Comparison of ENCODE assay signal across 29 cellular contexts in the genomic region with DNA sequence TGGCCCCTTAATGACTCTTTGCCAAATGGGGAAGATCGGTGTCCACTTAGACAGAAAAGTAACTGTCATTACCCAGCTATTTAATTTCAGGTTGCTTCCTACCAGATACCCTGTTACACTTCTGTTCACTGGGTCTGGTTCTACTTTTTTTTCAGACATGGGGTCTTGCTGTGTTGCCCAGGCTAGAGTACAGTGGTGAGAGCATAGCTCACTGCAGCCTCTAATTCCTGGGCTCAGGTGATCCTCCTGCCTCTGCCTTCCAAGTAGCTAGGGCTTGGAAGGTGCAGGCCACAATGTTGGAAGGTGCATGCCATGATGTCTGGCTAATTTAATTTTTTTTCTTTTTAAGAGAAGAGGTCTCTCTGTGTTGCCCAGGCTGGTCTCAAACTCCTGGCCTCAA.
DNase-seq lines count a peak whose midpoint lies in the region; ATAC-seq, FAIRE-seq and TF ChIP-seq lines count a peak whose summit lies in the region.
"Had no signal": no experiment of that assay in that cellular context is flagged by ENCODE, and none has a peak within 500 bp of the region (broad histone marks: within the 10 kb centered on the region; RNA-seq: fewer than 3 reads in every experiment).

No MANE protein-coding gene starts in this region.

- intact Hi-C loops in Calu3 (cut with micrococcal nuclease; ENCODE audit: unreplicated experiment): loop anchor here (5.0 kb wide), 2 partner anchors 418 to 452 kb away; no protein-coding TSS in a partner anchor

- H3K9me3 ChIP-seq in A549 (no peaks in the 10 kb centered on the region), RWPE2 (ENCODE audit: severe bottlenecking) (no peaks in the 10 kb centered on the region), hepatocyte (ENCODE audit: low read depth) (no peaks in the 10 kb centered on the region)
- H3K9me3 ChIP-seq: SK-N-SH had no signal

- H3K4me1 ChIP-seq in A549 (peaks cover 60% of the 10 kb centered on the region), RWPE2 (ENCODE audit: insufficient read depth, poor library complexity, severe bottlenecking) (peaks cover 37% of the 10 kb centered on the region), hepatocyte (ENCODE audit: insufficient read depth) (peaks cover 14% of the 10 kb centered on the region)

- no peak for FAIRE-seq in A549 (lab: Jason Lieb, UNC)
- FAIRE-seq: A204.1, GM12878, H54 had no signal

- peak overlapping the region; percentile 53 for H3K27ac Mint-ChIP-seq in Calu3 (ENCODE audit: unreplicated experiment)
- H3K27ac Mint-ChIP-seq: CD4-positive, alpha-beta memory T cell had no signal

- no peaks in the 10 kb centered on the region for H3K27me3 ChIP-seq in RWPE2 (ENCODE audit: insufficient read depth, poor library complexity, severe bottlenecking)
- no peaks in the 10 kb centered on the region for H3K27me3 ChIP-seq in hepatocyte

- ATAC-seq in A549: no peak
- no peak for ATAC-seq in RWPE2 (ENCODE audit: low read depth)
- no peak for ATAC-seq in omental fat pad (ENCODE audit: low FRiP score)
- ATAC-seq: GM12878 had no signal

- no peaks in the 10 kb centered on the region for H3K79me2 ChIP-seq in hepatocyte

- H3K27me3 Mint-ChIP-seq in Calu3 (ENCODE audit: unreplicated experiment): no peaks in the 10 kb centered on the region
- H3K27me3 Mint-ChIP-seq: CD4-positive, alpha-beta memory T cell had no signal

- no peak for TF ChIP-seq CTCF in A549 (IDR thresholded peaks at IDR 0.05)
- TF ChIP-seq CTCF in Calu3 (IDR thresholded peaks at IDR 0.05; ENCODE audit: unreplicated experiment): no peak
- TF ChIP-seq CTCF in RWPE2 (IDR thresholded peaks at IDR 0.05; ENCODE audit: poor library complexity, severe bottlenecking): no peak
- TF ChIP-seq CTCF in hepatocyte (IDR thresholded peaks at IDR 0.05; ENCODE audit: poor library complexity): no peak
- TF ChIP-seq CTCF in omental fat pad (IDR thresholded peaks at IDR 0.05): no peak

- peaks cover 28% of the 10 kb centered on the region for H3K4me1 Mint-ChIP-seq in Calu3 (ENCODE audit: low read depth, unreplicated experiment)

- no peak for TF ChIP-seq EP300 in A549 (IDR thresholded peaks at IDR 0.05)

- H3K9me3 Mint-ChIP-seq in Calu3 (ENCODE audit: low read depth, unreplicated experiment): no peaks in the 10 kb centered on the region
- H3K9me3 Mint-ChIP-seq: CD4-positive, alpha-beta memory T cell had no signal

- H3K27ac ChIP-seq in A549 (peak overlapping the region; percentile 69 to 75), RWPE2 (ENCODE audit: poor library complexity, severe bottlenecking) (peak overlapping the region; percentile 22), hepatocyte (peak overlapping the region; percentile 63), substantia nigra (ENCODE audit: low read depth, low read length, poor library complexity, severe bottlenecking) (no peak overlapping the region)

- H3K4me2 ChIP-seq in A549 (peak overlapping the region; percentile 53), hepatocyte (no peak overlapping the region)
- H3K4me2 ChIP-seq: SK-N-SH had no signal

- no peak for TF ChIP-seq POLR2A in A549 (IDR thresholded peaks at IDR 0.05; ENCODE audit: low read length)

- CTCF ChIA-PET in A549 (lab: Yijun Ruan, JAX): interaction anchor here (1.2 to 2.5 kb wide), 2 partner anchors 322 to 325 kb away, joined by 4 to 9 read pairs; no protein-coding TSS in a partner anchor
- CTCF ChIA-PET in Calu3 (lab: Charles Lee): interaction anchor here (0.6 to 0.7 kb wide), 2 partner anchors 109 to 368 kb away, joined by 5 to 7 read pairs; no protein-coding TSS in a partner anchor

- H2AFZ ChIP-seq in hepatocyte: no peak overlapping the region

- H3K4me3 ChIP-seq in A549 (no peak overlapping the region), RWPE2 (ENCODE audit: severe bottlenecking) (no peak overlapping the region), hepatocyte (no peak overlapping the region)
- H3K4me3 ChIP-seq: GM12878 had no signal

- no peak overlapping the region for H3K4me3 Mint-ChIP-seq in Calu3 (ENCODE audit: low read depth, unreplicated experiment)
- H3K4me3 Mint-ChIP-seq: CD4-positive, alpha-beta memory T cell had no signal

- POLR2A ChIA-PET in A549 (lab: Yijun Ruan, JAX): interaction anchor here (0.9 to 1.0 kb wide), 2 partner anchors 81 to 273 kb away, joined by 3 read pairs; a partner anchor contains a TSS

- H3K36me3 ChIP-seq in RWPE2 (ENCODE audit: low read depth): no peaks in the 10 kb centered on the region
- H3K36me3 ChIP-seq in hepatocyte (replicated peaks; ENCODE audit: insufficient read depth, low read depth): no peaks in the 10 kb centered on the region

- 87% methylated on average over 1 of the region's 1 CpG for WGBS in A549 (ENCODE audit: missing lambda C conversion rate)
- WGBS in hepatocyte (ENCODE audit: low lambda C conversion rate, missing lambda C conversion rate): 67% methylated on average over 1 of the region's 1 CpG

- no peaks in the 10 kb centered on the region for H3K36me3 Mint-ChIP-seq in Calu3 (ENCODE audit: insufficient read depth, unreplicated experiment)
- H3K36me3 Mint-ChIP-seq: CD4-positive, alpha-beta memory T cell had no signal

- H3K9me2 ChIP-seq in hepatocyte (replicated peaks; ENCODE audit: insufficient read depth): no peaks in the 10 kb centered on the region
- H3K9me2 ChIP-seq: SK-N-SH had no signal

- BruUV-seq in Calu3 (replicated peaks; lab: Mats Ljungman, UMichigan): no TSS peak

- H4K20me1 ChIP-seq in hepatocyte (ENCODE audit: insufficient read depth, poor library complexity, severe bottlenecking): no peaks in the 10 kb centered on the region

- no peak for TF ChIP-seq RAD21 in A549 (conservative IDR thresholded peaks at IDR 0.05 in 1 of 2, IDR thresholded peaks at IDR 0.05 in 1 of 2)

- DNase-seq in A549 (ENCODE audit: low read depth in 1 of 2, low spot score in 1 of 2) (no peak), Calu3 (no peak), RWPE2 (ENCODE audit: low spot score) (no peak), hepatocyte (ENCODE audit: low spot score) (no peak), SHP77 treated with DMSO at 0.1 percent for 48 hours (lab: John Stamatoyannopoulos, UW) (no peak), omental fat pad (ENCODE audit: low spot score) (no peak), substantia nigra (lab: John Stamatoyannopoulos, UW) (no peak), cerebellar nuclear complex (lab: John Stamatoyannopoulos, UW) (no peak)
- DNase-seq: C1 segment of cervical spinal cord; CD4-positive, alpha-beta memory T cell; COR-L47; DMS 273 treated with DMSO at 0.1 percent for 48 hours; DMS79; GDM1; KBM-7; MV-4-11; NCI-H1105; NCI-H2029; NCI-H446; NCI-H524 treated with DMSO at 0.1 percent for 48 hours; NCI-H774; NK-92 treated with Interleukin-12 subunit alpha and Interleukin-12 subunit beta, amount 100 ng/mL, for 24 hours; RPMI8226; SIG-M5; SK-N-SH; SW 1271 had no signal

TF ChIP-seq in A549, 52 proteins besides CTCF, POLR2A, EP300 and RAD21:
- 0 out of 3 replicates have a peak, but pooled peaks have one; percentile 3 for TF ChIP-seq SMC3 (IDR thresholded peaks at IDR 0.05)
- TF ChIP-seq JUN (IDR thresholded peaks at IDR 0.05): peak in 1 of 2 experiments; percentile 41; a peak in 1 of 5 replicates
- no peak for TF ChIP-seq CHD2 (IDR thresholded peaks at IDR 0.05; ENCODE audit: low read length, partially characterized antibody)
